ENCODE assay signal across 17 cellular contexts in genomic region chr21:18493420-18493819, GRCh38.
DNase-seq lines count a peak whose midpoint lies in the region; TF ChIP-seq lines count a peak whose summit lies in the region.
"Had no signal": no experiment of that assay in that cellular context is flagged by ENCODE, and none has a peak within 500 bp of the region (broad histone marks: within the 10 kb centered on the region; RNA-seq: fewer than 3 reads in every experiment).

No MANE protein-coding gene starts in this region.

- H2BK12ac ChIP-seq in trophoblast cell (ENCODE audit: low read length): no peak overlapping the region

- no peaks in the 10 kb centered on the region for H3K79me2 ChIP-seq in trophoblast cell (ENCODE audit: control insufficient read depth, insufficient read depth, low read length, poor library complexity)

- WGBS in trophoblast cell (ENCODE audit: extremely low coverage, insufficient coverage, insufficient read length): no CpG with 5 or more reads among the region's 8 CpGs

- H2BK120ac ChIP-seq in trophoblast cell (ENCODE audit: insufficient read depth, low read length, poor library complexity): no peak overlapping the region

- no peak overlapping the region for H3K23ac ChIP-seq in trophoblast cell (ENCODE audit: low read length)

- no peak for TF ChIP-seq CTCF in fibroblast of the aortic adventitia (IDR thresholded peaks at IDR 0.05; ENCODE audit: insufficient read depth, low read length)

- H2AFZ ChIP-seq in trophoblast cell (ENCODE audit: insufficient read depth, low read length, poor library complexity): no peak overlapping the region

- DNase-seq in GM04503 (ENCODE audit: low read depth) (peak; percentile 9), RPMI7951 (ENCODE audit: low read depth) (peak; percentile 68), fibroblast of the aortic adventitia (ENCODE audit: low read depth) (peak; percentile 16), trophoblast cell (peak; percentile 1 to 27), Ammon's horn (ENCODE audit: low spot score) (no peak), UCSD-AML1 (lab: John Stamatoyannopoulos, UW; ENCODE audit: unreplicated experiment) (no peak), cerebellum (ENCODE audit: low spot score) (no peak)
- no peak for DNase-seq in activated CD8-positive, alpha-beta memory T cell treated with anti-CD3 and anti-CD28 coated beads for 24 hours
- DNase-seq: activated CD4-positive, alpha-beta memory T cell treated with anti-CD3 and anti-CD28 coated beads, Interleukin-2, amount 10 ng/mL, durations not matched to agents 7 days and 5 days; AML-193; DMS79 treated with DMSO at 0.1 percent for 48 hours; heart left ventricle; lower lobe of right lung; NCI-H1417; NCI-H510A had no signal

- H3K36me3 ChIP-seq in trophoblast cell (ENCODE audit: control insufficient read depth in 1 of 2, insufficient read depth in 2 of 2, low read length in 2 of 2): no peaks in the 10 kb centered on the region
- H3K36me3 ChIP-seq: heart left ventricle, lower lobe of right lung, neutrophil, thoracic aorta had no signal

- H3K18ac ChIP-seq in trophoblast cell (ENCODE audit: low read length): no peak overlapping the region

- no peak overlapping the region for H2AK5ac ChIP-seq in trophoblast cell (ENCODE audit: low read length)

- H4K12ac ChIP-seq in trophoblast cell (ENCODE audit: low read depth, low read length): no peak overlapping the region

- no peak overlapping the region for H3K4ac ChIP-seq in trophoblast cell (ENCODE audit: low read depth, low read length)

- no peak overlapping the region for H3K4me3 ChIP-seq in fibroblast of the aortic adventitia (ENCODE audit: low read depth, low read length)
- H3K4me3 ChIP-seq in trophoblast cell (ENCODE audit: low read depth, low read length): no peak overlapping the region
- H3K4me3 ChIP-seq: heart left ventricle, lower lobe of right lung, thoracic aorta had no signal

- H3K9ac ChIP-seq in trophoblast cell (ENCODE audit: low read length): no peak overlapping the region

- no peaks in the 10 kb centered on the region for H3K27me3 ChIP-seq in trophoblast cell (ENCODE audit: insufficient read depth, low read length)
- H3K27me3 ChIP-seq: heart left ventricle, neutrophil had no signal

- H3K4me2 ChIP-seq in trophoblast cell (ENCODE audit: low read length): no peak overlapping the region

- H3K4me1 ChIP-seq in trophoblast cell (ENCODE audit: control insufficient read depth in 1 of 2, insufficient read depth in 2 of 2, low read length in 2 of 2): no peaks in the 10 kb centered on the region
- H3K4me1 ChIP-seq: heart left ventricle, lower lobe of right lung had no signal

- H4K91ac ChIP-seq in trophoblast cell (ENCODE audit: low read depth, low read length): no peak overlapping the region

- no peak overlapping the region for H4K8ac ChIP-seq in trophoblast cell (ENCODE audit: low read depth, low read length)

- H3K27ac ChIP-seq in trophoblast cell (ENCODE audit: low read depth, low read length): no peak overlapping the region
- H3K27ac ChIP-seq: heart left ventricle, lower lobe of right lung, neutrophil, thoracic aorta had no signal

- H3K9me3 ChIP-seq in trophoblast cell (ENCODE audit: insufficient read depth, low read depth, low read length): no peaks in the 10 kb centered on the region
- H3K9me3 ChIP-seq: heart left ventricle, lower lobe of right lung, neutrophil, thoracic aorta had no signal

- H3K14ac ChIP-seq in trophoblast cell (ENCODE audit: low read length): no peak overlapping the region

- H3K79me1 ChIP-seq in trophoblast cell (ENCODE audit: low read length): no peaks in the 10 kb centered on the region

- H2BK5ac ChIP-seq in trophoblast cell (ENCODE audit: low read depth, low read length, poor library complexity): no peak overlapping the region

Comparison
In these comparisons a context has a peak if more than half of its experiments do, and no peak if none do; other contexts are left out.
1. DNase-seq: peak in GM04503 (single experiment), RPMI7951 (single experiment), fibroblast of the aortic adventitia (single experiment) and trophoblast cell (2 of 2); none in Ammon's horn (single experiment), UCSD-AML1 (single experiment), activated CD8-positive, alpha-beta memory T cell treated with anti-CD3 and anti-CD28 coated beads for 24 hours (single experiment) and cerebellum (single experiment).